In genomic region chr16:19776565-19776964, GRCh38 we compare ENCODE assay signal across 22 cellular contexts.
"Had no signal": no experiment of that assay in that cellular context is flagged by ENCODE, and none has a peak within 500 bp of the region (broad histone marks: within the 10 kb centered on the region; RNA-seq: fewer than 3 reads in every experiment).

No MANE protein-coding gene starts in this region.

- DNase-seq: activated CD4-positive, alpha-beta memory T cell treated with anti-CD3 and anti-CD28 coated beads, Interleukin-2, amount 10 ng/mL, durations not matched to agents 7 days and 5 days; activated CD4-positive, CD25-positive, alpha-beta regulatory T cell treated with anti-CD3 and anti-CD28 coated beads, Interleukin-2, amount 50 U/mL, for 72 hours; activated CD8-positive, alpha-beta memory T cell treated with anti-CD3 and anti-CD28 coated beads, Interleukin-2, amount 50 U/mL, for 48 hours; activated gamma-delta T cell treated with Interleukin-2 at 50 U/mL for 16 hours; activated naive CD4-positive, alpha-beta T cell treated with anti-CD3 and anti-CD28 coated beads, Interleukin-2, amount 50 U/mL, for 16 hours; activated T-cell treated with anti-CD3 and anti-CD28 coated beads, Interleukin-2, amount 50 U/mL, for 24 hours; amniotic stem cell; central memory CD4-positive, alpha-beta T cell; effector CD4-positive, alpha-beta T cell; esophagus squamous epithelium; glutamatergic neuron; left cardiac atrium; left ventricle myocardium superior; mucosa of descending colon; stimulated activated CD4-positive, alpha-beta T cell treated with anti-CD3 and anti-CD28 coated beads, Interleukin-12 subunit alpha, Interleukin-12 subunit beta, amount 100 ng/mL, for 4 hours; stimulated activated CD4-positive, alpha-beta T cell treated with anti-CD3 and anti-CD28 coated beads, Interleukin-4, amount 100 ng/mL, for 1 hour; T-helper 2 cell; uterus had no signal

- H3K4me3 ChIP-seq: esophagus squamous epithelium, mucosa of descending colon, skin epidermis, uterus had no signal

- H3K4me1 ChIP-seq: esophagus squamous epithelium, uterus had no signal

- H3K36me3 ChIP-seq: esophagus squamous epithelium, uterus had no signal

- H3K27ac ChIP-seq: epithelial cell of prostate, esophagus squamous epithelium, skin epidermis had no signal

- H3K27me3 ChIP-seq: esophagus squamous epithelium, uterus had no signal

- H3K9me3 ChIP-seq: esophagus squamous epithelium, mucosa of descending colon, uterus had no signal

- ATAC-seq: left cardiac atrium; left ventricle myocardium superior; mucosa of descending colon; natural killer cell treated with Interleukin-12 subunit alpha and Interleukin-12 subunit beta and Interleukin-15 and Interleukin-18, amount 100 ng/mL, for 72 hours; sciatic nerve had no signal
